ENCODE assay signal across 17 cellular contexts in genomic region chr10:126014309-126014708, GRCh38.
DNase-seq lines count a peak whose midpoint lies in the region; TF ChIP-seq lines count a peak whose summit lies in the region.
"Had no signal": no experiment of that assay in that cellular context is flagged by ENCODE, and none has a peak within 500 bp of the region (broad histone marks: within the 10 kb centered on the region; RNA-seq: fewer than 3 reads in every experiment).

No MANE protein-coding gene starts in this region.

- H3K27ac ChIP-seq in OCI-LY3 (ENCODE audit: low read length): 0 out of 2 replicates have a peak overlapping the region, but pooled peaks have one; percentile 57
- H3K27ac ChIP-seq in fibroblast of lung (ENCODE audit: insufficient read depth, low read length): no peak overlapping the region
- H3K27ac ChIP-seq in smooth muscle cell (ENCODE audit: low read depth): peak overlapping the region; percentile 94
- H3K27ac ChIP-seq in OCI-LY7 (ENCODE audit: low read depth, low read length, poor library complexity, severe bottlenecking): no peak overlapping the region
- H3K27ac ChIP-seq: 22Rv1, gastrocnemius medialis, spleen, tibial nerve had no signal

- TF ChIP-seq CTCF in OCI-LY3 (IDR thresholded peaks at IDR 0.05; ENCODE audit: low read depth, low read length): no peak
- no peak for TF ChIP-seq CTCF in fibroblast of lung (conservative IDR thresholded peaks at IDR 0.05 in 1 of 2, IDR thresholded peaks at IDR 0.05 in 1 of 2; ENCODE audit: low read depth in 1 of 2, low read length in 2 of 2)
- TF ChIP-seq CTCF in smooth muscle cell (IDR thresholded peaks at IDR 0.05; ENCODE audit: borderline replicate concordance, insufficient read depth, poor library complexity, severe bottlenecking): no peak
- TF ChIP-seq CTCF in OCI-LY7 (conservative IDR thresholded peaks at IDR 0.05; ENCODE audit: low read length): no peak

- BruUV-seq in OCI-LY7 (replicated peaks; lab: Mats Ljungman, UMichigan): no TSS peak

- H3K27me3 ChIP-seq in OCI-LY3 (ENCODE audit: low read depth, low read length): no peaks in the 10 kb centered on the region
- H3K27me3 ChIP-seq in fibroblast of lung (ENCODE audit: control insufficient read depth, insufficient read depth, low read length): no peaks in the 10 kb centered on the region
- H3K27me3 ChIP-seq in smooth muscle cell (ENCODE audit: low read depth): no peaks in the 10 kb centered on the region
- H3K27me3 ChIP-seq: gastrocnemius medialis, spleen, tibial nerve had no signal

- no peaks in the 10 kb centered on the region for H3K79me2 ChIP-seq in OCI-LY3 (ENCODE audit: low read length)
- no peaks in the 10 kb centered on the region for H3K79me2 ChIP-seq in fibroblast of lung (ENCODE audit: control insufficient read depth, insufficient read depth, low read length)
- H3K79me2 ChIP-seq in smooth muscle cell (ENCODE audit: low read depth): no peaks in the 10 kb centered on the region
- H3K79me2 ChIP-seq in OCI-LY7 (ENCODE audit: insufficient read depth, low read depth, low read length): no peaks in the 10 kb centered on the region

- H3K9me3 ChIP-seq in OCI-LY3 (ENCODE audit: insufficient read depth, low read length) (no peaks in the 10 kb centered on the region), fibroblast of lung (ENCODE audit: control insufficient read depth, insufficient read depth, low read depth, low read length) (no peaks in the 10 kb centered on the region), smooth muscle cell (replicated peaks; ENCODE audit: low read depth) (no peaks in the 10 kb centered on the region), OCI-LY7 (ENCODE audit: low read length) (no peaks in the 10 kb centered on the region)
- H3K9me3 ChIP-seq: gastrocnemius medialis had no signal

- H3F3A ChIP-seq in smooth muscle cell (ENCODE audit: low read depth): peaks cover 12% of the 10 kb centered on the region

- H3K36me3 ChIP-seq in OCI-LY3 (replicated peaks; ENCODE audit: low read depth, low read length) (no peaks in the 10 kb centered on the region), fibroblast of lung (ENCODE audit: control insufficient read depth, insufficient read depth, low read length) (no peaks in the 10 kb centered on the region), smooth muscle cell (ENCODE audit: low read depth) (no peaks in the 10 kb centered on the region), OCI-LY7 (ENCODE audit: insufficient read depth, low read length) (no peaks in the 10 kb centered on the region)
- H3K36me3 ChIP-seq: gastrocnemius medialis, spleen, tibial nerve had no signal

- H4K20me1 ChIP-seq in OCI-LY3 (ENCODE audit: insufficient read depth, low read length): no peaks in the 10 kb centered on the region
- H4K20me1 ChIP-seq in fibroblast of lung (ENCODE audit: control insufficient read depth, extremely low read depth, insufficient read depth, low read length): no peaks in the 10 kb centered on the region
- no peaks in the 10 kb centered on the region for H4K20me1 ChIP-seq in smooth muscle cell (ENCODE audit: low read depth)
- no peaks in the 10 kb centered on the region for H4K20me1 ChIP-seq in OCI-LY7 (ENCODE audit: insufficient read depth, low read length)

- H2AFZ ChIP-seq in OCI-LY3 (ENCODE audit: low read depth, low read length): no peak overlapping the region
- H2AFZ ChIP-seq in fibroblast of lung (ENCODE audit: low read length): no peak overlapping the region
- H2AFZ ChIP-seq in smooth muscle cell (ENCODE audit: low read depth): no peak overlapping the region
- no peak overlapping the region for H2AFZ ChIP-seq in OCI-LY7 (ENCODE audit: low read length)

- peak; percentile 42 for DNase-seq in DMS153 (lab: John Stamatoyannopoulos, UW)
- DNase-seq in DMS153 treated with DMSO at 0.1 percent for 48 hours (lab: John Stamatoyannopoulos, UW; ENCODE audit: unreplicated experiment): no peak
- peak; percentile 53 to 90 for DNase-seq in fibroblast of lung (ENCODE audit: low read depth in 2 of 2)
- no peak for DNase-seq in smooth muscle cell (lab: John Stamatoyannopoulos, UW; ENCODE audit: unreplicated experiment)
- no peak for DNase-seq in OCI-LY7 (ENCODE audit: low spot score)
- no peak for DNase-seq in islet precursor cell
- no peak for DNase-seq in GOT3 (lab: John Stamatoyannopoulos, UW)
- DNase-seq: activated naive CD4-positive, alpha-beta T cell treated with anti-CD3 and anti-CD28 coated beads, Interleukin-2, amount 50 U/mL, for 16 hours; DMS 273 treated with DMSO at 0.1 percent for 48 hours; gastrocnemius medialis; left colon; NCI-H1092; Right ventricle myocardium superior; spleen had no signal

- no peaks in the 10 kb centered on the region for H3K9me2 ChIP-seq in OCI-LY7 (ENCODE audit: insufficient read depth, low read length)

- H3K4me3 ChIP-seq in OCI-LY3 (ENCODE audit: low read length) (no peak overlapping the region; the same call in 1 of the 2 replicates), fibroblast of lung (replicated peaks in 1 of 4; ENCODE audit: control extremely low read depth in 1 of 4, insufficient read depth in 1 of 4, low read depth in 3 of 4, low read length in 4 of 4) (no peak overlapping the region), smooth muscle cell (no peak overlapping the region), OCI-LY7 (ENCODE audit: low read depth, low read length, poor library complexity, severe bottlenecking) (no peak overlapping the region)
- H3K4me3 ChIP-seq: gastrocnemius medialis, spleen, tibial nerve had no signal

- H3K4me1 ChIP-seq in OCI-LY3 (ENCODE audit: low read length): peaks cover 18% of the 10 kb centered on the region
- H3K4me1 ChIP-seq in fibroblast of lung (ENCODE audit: control insufficient read depth, extremely low read depth, insufficient read depth, low read length): peaks cover 15% of the 10 kb centered on the region
- H3K4me1 ChIP-seq in smooth muscle cell (ENCODE audit: low read depth): peaks cover 19% of the 10 kb centered on the region
- no peaks in the 10 kb centered on the region for H3K4me1 ChIP-seq in OCI-LY7 (ENCODE audit: insufficient read depth, low read length, poor library complexity, severe bottlenecking)
- H3K4me1 ChIP-seq: gastrocnemius medialis, spleen, tibial nerve had no signal

- H3K4me2 ChIP-seq in OCI-LY3 (ENCODE audit: low read length) (peak overlapping the region; percentile 84), fibroblast of lung (ENCODE audit: extremely low read depth, insufficient read depth, low read length) (no peak overlapping the region), smooth muscle cell (peak overlapping the region; percentile 66), OCI-LY7 (ENCODE audit: low read length) (no peak overlapping the region)

- H3K9ac ChIP-seq in OCI-LY3 (ENCODE audit: low read length) (no peak overlapping the region; the same call in 1 of the 2 replicates), fibroblast of lung (ENCODE audit: insufficient read depth, low read length) (no peak overlapping the region), smooth muscle cell (ENCODE audit: low read depth) (peak overlapping the region; percentile 89)

- intact Hi-C loops in OCI-LY7 (cut with micrococcal nuclease; ENCODE audit: unreplicated experiment): no loop called here

- CTCF ChIA-PET in OCI-LY7 (lab: Charles Lee; ENCODE audit: unreplicated experiment): no interaction called here

- 27% methylated on average over 7 of the region's 7 CpGs for WGBS in smooth muscle cell (ENCODE audit: low lambda C conversion rate)

- POLR2A ChIA-PET in OCI-LY7 (lab: Charles Lee): no interaction called here

Comparison
In these comparisons a context has a peak if more than half of its experiments do, and no peak if none do; other contexts are left out.
1. DNase-seq: peak in DMS153 (single experiment) and fibroblast of lung (2 of 2); none in DMS153 treated with DMSO at 0.1 percent for 48 hours (single experiment), smooth muscle cell (single experiment), OCI-LY7 (single experiment), islet precursor cell (single experiment) and GOT3 (single experiment).
2. H3K27ac ChIP-seq: peak in OCI-LY3 (single experiment) and smooth muscle cell (single experiment); none in fibroblast of lung (single experiment) and OCI-LY7 (single experiment).
3. H3K4me2 ChIP-seq: peak in OCI-LY3 (single experiment) and smooth muscle cell (single experiment); none in fibroblast of lung (single experiment) and OCI-LY7 (single experiment).